16 cellular contexts compared by ENCODE assay signal in genomic region chr2:26585966-26586365, GRCh38. TPM values are rescaled to one million over a fixed set of nuclear protein-coding genes. Genes with fewer than 3 reads are reported as not detected.
DNase-seq lines count a peak whose midpoint lies in the region; ATAC-seq and TF ChIP-seq lines count a peak whose summit lies in the region.
"Had no signal": no experiment of that assay in that cellular context is flagged by ENCODE, and none has a peak within 500 bp of the region (broad histone marks: within the 10 kb centered on the region; RNA-seq: fewer than 3 reads in every experiment).

No MANE protein-coding gene starts in this region.

- H3K27me3 ChIP-seq in RWPE2 (ENCODE audit: insufficient read depth, poor library complexity, severe bottlenecking) (peaks cover 8% of the 10 kb centered on the region), neural progenitor cell (peaks cover 22% of the 10 kb centered on the region), aorta (ENCODE audit: control insufficient read depth in 1 of 2, insufficient read depth in 2 of 2, low read length in 1 of 2) (no peaks in the 10 kb centered on the region)
- no peaks in the 10 kb centered on the region for H3K27me3 ChIP-seq in naive thymus-derived CD4-positive, alpha-beta T cell (ENCODE audit: control insufficient read depth in 2 of 2, insufficient read depth in 2 of 2, low read length in 2 of 2)

- CTCF ChIA-PET in naive thymus-derived CD4-positive, alpha-beta T cell (lab: Charles Lee) = no interaction called here

- H3K36me3 ChIP-seq in RWPE2 (ENCODE audit: low read depth) (no peaks in the 10 kb centered on the region), neural progenitor cell (no peaks in the 10 kb centered on the region), aorta (ENCODE audit: control insufficient read depth in 1 of 2, insufficient read depth in 2 of 2, low read length in 1 of 2) (no peaks in the 10 kb centered on the region)
- H3K36me3 ChIP-seq in naive thymus-derived CD4-positive, alpha-beta T cell (ENCODE audit: control insufficient read depth in 2 of 3, insufficient read depth in 3 of 3, low read length in 3 of 3) = no peaks in the 10 kb centered on the region
- H3K36me3 ChIP-seq: HAP-1 had no signal

- peaks cover 15% of the 10 kb centered on the region for H3K27me3 Mint-ChIP-seq in neural progenitor cell (ENCODE audit: insufficient read depth, low read depth)
- H3K27me3 Mint-ChIP-seq in naive thymus-derived CD4-positive, alpha-beta T cell = peaks cover 5 to 22% (median 16%) of the 10 kb centered on the region in 5 donors

- no peaks in the 10 kb centered on the region for H4K20me1 ChIP-seq in neural progenitor cell (ENCODE audit: low read depth)

- no peaks in the 10 kb centered on the region for H3K9me3 ChIP-seq in RWPE2 (ENCODE audit: severe bottlenecking)
- no peaks in the 10 kb centered on the region for H3K9me3 ChIP-seq in neural progenitor cell (ENCODE audit: low read depth)
- no peaks in the 10 kb centered on the region for H3K9me3 ChIP-seq in aorta (ENCODE audit: control insufficient read depth, low read length)
- no peaks in the 10 kb centered on the region for H3K9me3 ChIP-seq in naive thymus-derived CD4-positive, alpha-beta T cell (ENCODE audit: control insufficient read depth in 2 of 3, low read length in 3 of 3)
- H3K9me3 ChIP-seq: HAP-1 had no signal

- WGBS in aorta, 2 donors = 65 to 75% methylated on average over 10 of the region's 10 CpGs

- H3K9me3 Mint-ChIP-seq in neural progenitor cell = no peaks in the 10 kb centered on the region
- H3K9me3 Mint-ChIP-seq in naive thymus-derived CD4-positive, alpha-beta T cell = no peaks in the 10 kb centered on the region

- H3K4me3 ChIP-seq in RWPE2 (ENCODE audit: severe bottlenecking) (no peak overlapping the region), neural progenitor cell (no peak overlapping the region), aorta (ENCODE audit: low read length in 2 of 2) (no peak overlapping the region)
- no peak overlapping the region for H3K4me3 ChIP-seq in naive thymus-derived CD4-positive, alpha-beta T cell (ENCODE audit: low read length)
- H3K4me3 ChIP-seq: HAP-1 had no signal

- H2AFZ ChIP-seq in neural progenitor cell (replicated peaks) = no peak overlapping the region

- H3K4me3 Mint-ChIP-seq in neural progenitor cell = no peak overlapping the region
- H3K4me3 Mint-ChIP-seq in naive thymus-derived CD4-positive, alpha-beta T cell = no peak overlapping the region

- H3K4me1 Mint-ChIP-seq in neural progenitor cell = peaks cover 14% of the 10 kb centered on the region
- H3K4me1 Mint-ChIP-seq in naive thymus-derived CD4-positive, alpha-beta T cell = peaks cover 0 to 4% (median 0%) of the 10 kb centered on the region in 7 donors

- H3F3A ChIP-seq in neural progenitor cell (ENCODE audit: low read depth) = no peaks in the 10 kb centered on the region

- POLR2A ChIA-PET in naive thymus-derived CD4-positive, alpha-beta T cell (lab: Charles Lee) = no interaction called here

- ATAC-seq in RWPE2 (ENCODE audit: low read depth) = no peak; the same call in 2 of the 3 replicates
- no peak for ATAC-seq in aorta (ENCODE audit: low FRiP score)
- ATAC-seq in naive thymus-derived CD4-positive, alpha-beta T cell = no peak

- no peak overlapping the region for H3K4me2 ChIP-seq in neural progenitor cell

- H3K27ac ChIP-seq in RWPE2 (ENCODE audit: poor library complexity, severe bottlenecking) (no peak overlapping the region), neural progenitor cell (no peak overlapping the region), aorta (ENCODE audit: low read depth in 1 of 2, low read length in 2 of 2) (no peak overlapping the region)
- H3K27ac ChIP-seq in naive thymus-derived CD4-positive, alpha-beta T cell (ENCODE audit: low read depth, low read length) = no peak overlapping the region

- H3K9ac ChIP-seq in neural progenitor cell = no peak overlapping the region

- no peaks in the 10 kb centered on the region for H3K79me2 ChIP-seq in neural progenitor cell (ENCODE audit: low read depth)

- H3K27ac Mint-ChIP-seq in neural progenitor cell = peak overlapping the region; percentile 10
- no peak overlapping the region for H3K27ac Mint-ChIP-seq in naive thymus-derived CD4-positive, alpha-beta T cell

- peak; percentile 50 for DNase-seq in activated effector memory CD4-positive, alpha-beta T cell treated with anti-CD3 and anti-CD28 coated beads, Interleukin-2, amount 50 U/mL, for 16 hours
- no peak for DNase-seq in activated effector memory CD4-positive, alpha-beta T cell treated with Interleukin-2 at 50 U/mL for 16 hours
- DNase-seq in RWPE2 (ENCODE audit: low spot score) (peak; percentile 42), neural progenitor cell (ENCODE audit: low spot score) (no peak), aorta (peak; percentile 24 to 62), dermis blood vessel endothelial cell (no peak)
- no peak for DNase-seq in naive thymus-derived CD4-positive, alpha-beta T cell
- DNase-seq: C1 segment of cervical spinal cord, DMS79 treated with DMSO at 0.1 percent for 48 hours, NCI-H187, OCI-M1, RPMI8226 had no signal

- TF ChIP-seq CTCF in RWPE2 (IDR thresholded peaks at IDR 0.05; ENCODE audit: poor library complexity, severe bottlenecking) (no peak), neural progenitor cell (IDR thresholded peaks at IDR 0.05) (no peak)

- no peaks in the 10 kb centered on the region for H3K4me1 ChIP-seq in RWPE2 (ENCODE audit: insufficient read depth, poor library complexity, severe bottlenecking)
- H3K4me1 ChIP-seq in neural progenitor cell = peaks cover 3% of the 10 kb centered on the region
- no peaks in the 10 kb centered on the region for H3K4me1 ChIP-seq in aorta (ENCODE audit: control insufficient read depth in 1 of 2, insufficient read depth in 2 of 2, low read length in 2 of 2)
- no peaks in the 10 kb centered on the region for H3K4me1 ChIP-seq in naive thymus-derived CD4-positive, alpha-beta T cell (ENCODE audit: control insufficient read depth in 2 of 2, insufficient read depth in 2 of 2, low read length in 2 of 2)
- H3K4me1 ChIP-seq: HAP-1 had no signal

- H3K36me3 Mint-ChIP-seq in neural progenitor cell = no peaks in the 10 kb centered on the region
- H3K36me3 Mint-ChIP-seq in naive thymus-derived CD4-positive, alpha-beta T cell = no peaks in the 10 kb centered on the region

- intact Hi-C loops in aorta (cut with DNase I) = no loop called here
- intact Hi-C loops in naive thymus-derived CD4-positive, alpha-beta T cell (cut with micrococcal nuclease) = no loop called here

RNA-seq across cellular contexts. Expression of gene CIB4, which starts 55.2 kb away (rescaled TPM):
- not detected in 2 replicates for total RNA-seq in neural progenitor cell (ENCODE audit: low replicate concordance)
- under 1 TPM in 1 of 2 donors, not detected in 1; 0.60 TPM for total RNA-seq in aorta
- polyA plus RNA-seq in aorta = not detected
- not detected in 2 replicates for total RNA-seq in dermis blood vessel endothelial cell
- not detected for total RNA-seq in naive thymus-derived CD4-positive, alpha-beta T cell
- polyA plus RNA-seq in naive thymus-derived CD4-positive, alpha-beta T cell = not detected
- total RNA-seq: A673, G401, HT1080 had no signal

Comparison
In these comparisons a context has a peak if more than half of its experiments do, and no peak if none do; other contexts are left out.
1. DNase-seq: peak in activated effector memory CD4-positive, alpha-beta T cell treated with anti-CD3 and anti-CD28 coated beads, Interleukin-2, amount 50 U/mL, for 16 hours (single experiment), RWPE2 (single experiment) and aorta (2 of 2); none in activated effector memory CD4-positive, alpha-beta T cell treated with Interleukin-2 at 50 U/mL for 16 hours (single experiment), neural progenitor cell (single experiment), dermis blood vessel endothelial cell (single experiment) and naive thymus-derived CD4-positive, alpha-beta T cell (0 of 9).